21 cellular contexts compared by ENCODE assay signal in genomic region chr18:77119851-77120491, GRCh38. TPM values are rescaled to one million over a fixed set of nuclear protein-coding genes. Genes with fewer than 3 reads are reported as not detected.
DNase-seq lines count a peak whose midpoint lies in the region; ATAC-seq and TF ChIP-seq lines count a peak whose summit lies in the region.
"Had no signal": no experiment of that assay in that cellular context is flagged by ENCODE, and none has a peak within 500 bp of the region (broad histone marks: within the 10 kb centered on the region; RNA-seq: fewer than 3 reads in every experiment).

No MANE protein-coding gene starts in this region.

- POLR2A ChIA-PET in activated CD8-positive, alpha-beta T cell treated with anti-CD3 and anti-CD28 coated beads for 36 hours (lab: Charles Lee): interaction anchor here (4.4 to 18.7 kb wide), 2 partner anchors 11 to 14 kb away, joined by 24 to 337 read pairs; no protein-coding TSS in a partner anchor
- POLR2A ChIA-PET in activated CD8-positive, alpha-beta T cell treated with anti-CD3 and anti-CD28 coated beads, Interleukin-2, amount 10 ng/mL, durations not matched to agents 7 days and 5 days (lab: Charles Lee): no interaction called here

- H3K36me3 ChIP-seq in OCI-LY1 (ENCODE audit: insufficient read depth, low read length): peaks cover 38% of the 10 kb centered on the region; the same call in 1 of the 2 replicates
- H3K36me3 ChIP-seq: ascending aorta had no signal

- peaks cover 64% of the 10 kb centered on the region for H3K79me2 ChIP-seq in OCI-LY1 (ENCODE audit: insufficient read depth, low read length)

- H3K27ac Mint-ChIP-seq in activated CD8-positive, alpha-beta T cell treated with anti-CD3 and anti-CD28 coated beads for 36 hours: peak overlapping the region; percentile 46
- H3K27ac Mint-ChIP-seq in activated CD8-positive, alpha-beta T cell treated with anti-CD3 and anti-CD28 coated beads, Interleukin-2, amount 10 ng/mL, durations not matched to agents 7 days and 5 days: no peak overlapping the region
- no peak overlapping the region for H3K27ac Mint-ChIP-seq in osteocyte (ENCODE audit: unreplicated experiment)
- H3K27ac Mint-ChIP-seq: HFFc6, nephron progenitor cell had no signal

- DNase-seq in activated CD8-positive, alpha-beta T cell treated with anti-CD3 and anti-CD28 coated beads for 36 hours: no peak
- DNase-seq in activated CD8-positive, alpha-beta T cell treated with anti-CD3 and anti-CD28 coated beads, Interleukin-2, amount 10 ng/mL, durations not matched to agents 7 days and 5 days: no peak
- DNase-seq in coronary artery (ENCODE audit: low spot score) (peak; percentile 59), osteocyte (ENCODE audit: extremely low spot score, unreplicated experiment) (peak; percentile 79), T-helper 2 cell (no peak), LoVo (ENCODE audit: low spot score) (no peak)
- DNase-seq: activated gamma-delta T cell; C1 segment of cervical spinal cord; cerebellar nuclear complex; DMS153; HFFc6; mesendoderm; NCI-H748 treated with DMSO at 0.1 percent for 48 hours; nephron progenitor cell; PC-3; stimulated activated naive CD4-positive, alpha-beta T cell; trophoblast cell had no signal

- H3K4me2 ChIP-seq in OCI-LY1 (ENCODE audit: low read length): peak overlapping the region; percentile 49

- H3K4me3 Mint-ChIP-seq in activated CD8-positive, alpha-beta T cell treated with anti-CD3 and anti-CD28 coated beads for 36 hours: no peak overlapping the region
- H3K4me3 Mint-ChIP-seq in activated CD8-positive, alpha-beta T cell treated with anti-CD3 and anti-CD28 coated beads, Interleukin-2, amount 10 ng/mL, durations not matched to agents 7 days and 5 days: no peak overlapping the region
- no peak overlapping the region for H3K4me3 Mint-ChIP-seq in osteocyte (ENCODE audit: unreplicated experiment)
- H3K4me3 Mint-ChIP-seq: HFFc6, nephron progenitor cell had no signal

- no peak for ATAC-seq in activated CD8-positive, alpha-beta T cell treated with anti-CD3 and anti-CD28 coated beads for 36 hours
- ATAC-seq in activated CD8-positive, alpha-beta T cell treated with anti-CD3 and anti-CD28 coated beads, Interleukin-2, amount 10 ng/mL, durations not matched to agents 7 days and 5 days: no peak
- no peak for ATAC-seq in GM21423 (IDR thresholded peaks at IDR 0.05; ENCODE audit: unreplicated experiment)
- ATAC-seq: PC-3 had no signal

- H4K20me1 ChIP-seq in OCI-LY1 (ENCODE audit: insufficient read depth, low read length): no peaks in the 10 kb centered on the region

- H3K27me3 Mint-ChIP-seq in activated CD8-positive, alpha-beta T cell treated with anti-CD3 and anti-CD28 coated beads for 36 hours: no peaks in the 10 kb centered on the region
- H3K27me3 Mint-ChIP-seq in activated CD8-positive, alpha-beta T cell treated with anti-CD3 and anti-CD28 coated beads, Interleukin-2, amount 10 ng/mL, durations not matched to agents 7 days and 5 days (ENCODE audit: low read depth): no peaks in the 10 kb centered on the region
- H3K27me3 Mint-ChIP-seq in osteocyte (ENCODE audit: unreplicated experiment): no peaks in the 10 kb centered on the region

- peaks cover 53% of the 10 kb centered on the region for H3K36me3 Mint-ChIP-seq in activated CD8-positive, alpha-beta T cell treated with anti-CD3 and anti-CD28 coated beads for 36 hours (ENCODE audit: low read depth)
- H3K36me3 Mint-ChIP-seq in activated CD8-positive, alpha-beta T cell treated with anti-CD3 and anti-CD28 coated beads, Interleukin-2, amount 10 ng/mL, durations not matched to agents 7 days and 5 days (ENCODE audit: low read depth): peaks cover 71% of the 10 kb centered on the region
- H3K36me3 Mint-ChIP-seq in osteocyte (ENCODE audit: unreplicated experiment): peaks cover 7% of the 10 kb centered on the region

- H3K9ac ChIP-seq in OCI-LY1 (ENCODE audit: low read length): peak overlapping the region; percentile 23; the same call in 1 of the 2 replicates

- H3F3A ChIP-seq in OCI-LY1 (ENCODE audit: insufficient read depth, low read length): peaks cover 6% of the 10 kb centered on the region; the same call in 1 of the 2 replicates

- TF ChIP-seq CTCF in activated CD8-positive, alpha-beta T cell treated with anti-CD3 and anti-CD28 coated beads for 36 hours (IDR thresholded peaks at IDR 0.05): no peak
- no peak for TF ChIP-seq CTCF in OCI-LY1 (IDR thresholded peaks at IDR 0.05; ENCODE audit: low read length)
- no peak for TF ChIP-seq CTCF in coronary artery (IDR thresholded peaks at IDR 0.05)
- no peak for TF ChIP-seq CTCF in osteocyte (IDR thresholded peaks at IDR 0.05)

- H3K9me2 ChIP-seq in OCI-LY1 (ENCODE audit: low read depth, low read length): no peaks in the 10 kb centered on the region

- peaks cover 4% of the 10 kb centered on the region for H3K9me3 Mint-ChIP-seq in activated CD8-positive, alpha-beta T cell treated with anti-CD3 and anti-CD28 coated beads for 36 hours
- no peaks in the 10 kb centered on the region for H3K9me3 Mint-ChIP-seq in activated CD8-positive, alpha-beta T cell treated with anti-CD3 and anti-CD28 coated beads, Interleukin-2, amount 10 ng/mL, durations not matched to agents 7 days and 5 days (ENCODE audit: insufficient read depth)
- no peaks in the 10 kb centered on the region for H3K9me3 Mint-ChIP-seq in osteocyte (ENCODE audit: unreplicated experiment)
- H3K9me3 Mint-ChIP-seq: HFFc6 had no signal

- no peaks in the 10 kb centered on the region for H3K9me3 ChIP-seq in OCI-LY1 (ENCODE audit: low read length)
- H3K9me3 ChIP-seq: ascending aorta had no signal

- peaks cover 81% of the 10 kb centered on the region for H3K4me1 Mint-ChIP-seq in activated CD8-positive, alpha-beta T cell treated with anti-CD3 and anti-CD28 coated beads for 36 hours (ENCODE audit: low read depth)
- peaks cover 86% of the 10 kb centered on the region for H3K4me1 Mint-ChIP-seq in activated CD8-positive, alpha-beta T cell treated with anti-CD3 and anti-CD28 coated beads, Interleukin-2, amount 10 ng/mL, durations not matched to agents 7 days and 5 days (ENCODE audit: low read depth)
- H3K4me1 Mint-ChIP-seq in osteocyte (ENCODE audit: unreplicated experiment): peaks cover 22% of the 10 kb centered on the region

- H3K27me3 ChIP-seq in OCI-LY1 (ENCODE audit: insufficient read depth, low read length): no peaks in the 10 kb centered on the region
- H3K27me3 ChIP-seq: ascending aorta had no signal

- peaks cover 61% of the 10 kb centered on the region for H3K4me1 ChIP-seq in OCI-LY1 (ENCODE audit: insufficient read depth, low read length, severe bottlenecking)

- H2AFZ ChIP-seq in OCI-LY1 (ENCODE audit: low read length): no peak overlapping the region

- CTCF ChIA-PET in activated CD8-positive, alpha-beta T cell treated with anti-CD3 and anti-CD28 coated beads for 36 hours (lab: Charles Lee): interaction anchor here (1.7 to 8.7 kb wide), 3 partner anchors 15 to 120 kb away, joined by 5 to 92 read pairs (median 21); no protein-coding TSS in a partner anchor
- CTCF ChIA-PET in activated CD8-positive, alpha-beta T cell treated with anti-CD3 and anti-CD28 coated beads, Interleukin-2, amount 10 ng/mL, durations not matched to agents 7 days and 5 days (lab: Charles Lee): no interaction called here

- H3K4me3 ChIP-seq in OCI-LY1 (ENCODE audit: low read depth, low read length, poor library complexity, severe bottlenecking): peak overlapping the region; percentile 4
- H3K4me3 ChIP-seq in coronary artery: no peak overlapping the region
- H3K4me3 ChIP-seq: ascending aorta, SK-N-MC had no signal

- intact Hi-C loops in activated CD8-positive, alpha-beta T cell treated with anti-CD3 and anti-CD28 coated beads for 36 hours (cut with micrococcal nuclease): no loop called here

- H3K27ac ChIP-seq in OCI-LY1 (ENCODE audit: low read depth, low read length, poor library complexity, severe bottlenecking) (peak overlapping the region; percentile 82), coronary artery (no peak overlapping the region)
- H3K27ac ChIP-seq: ascending aorta, SK-N-MC had no signal

RNA-seq across cellular contexts. Expression of gene MBP, which starts 12.6 kb away (rescaled TPM):
- total RNA-seq in activated CD8-positive, alpha-beta T cell treated with anti-CD3 and anti-CD28 coated beads for 36 hours: 10 to 100 TPM; 39.9 to 41.5 TPM
- total RNA-seq in activated CD8-positive, alpha-beta T cell treated with anti-CD3 and anti-CD28 coated beads, Interleukin-2, amount 10 ng/mL, durations not matched to agents 7 days and 5 days: 10 to 100 TPM; 86.5 to 87.0 TPM
- total RNA-seq in osteocyte: 13.8 and 18.6 TPM in 2 replicates

Comparison
In these comparisons a context has a peak if more than half of its experiments do, and no peak if none do; other contexts are left out.
1. DNase-seq: peak in coronary artery (single experiment) and osteocyte (single experiment); none in activated CD8-positive, alpha-beta T cell treated with anti-CD3 and anti-CD28 coated beads for 36 hours (single experiment), activated CD8-positive, alpha-beta T cell treated with anti-CD3 and anti-CD28 coated beads, Interleukin-2, amount 10 ng/mL, durations not matched to agents 7 days and 5 days (single experiment), T-helper 2 cell (0 of 5) and LoVo (single experiment).